26 cellular contexts compared by ENCODE assay signal in genomic region chr10:109862738-109863137, GRCh38.
"Had no signal": no experiment of that assay in that cellular context is flagged by ENCODE, and none has a peak within 500 bp of the region (broad histone marks: within the 10 kb centered on the region; RNA-seq: fewer than 3 reads in every experiment).

No MANE protein-coding gene starts in this region.

- H3K27me3 ChIP-seq: dorsolateral prefrontal cortex, esophagus squamous epithelium, gastrocnemius medialis, heart right ventricle, left lung had no signal

- H3K27me3 Mint-ChIP-seq: naive B cell had no signal

- H3K4me3 Mint-ChIP-seq: mesothelial cell of epicardium, naive B cell had no signal

- H3K4me3 ChIP-seq: coronary artery, dorsolateral prefrontal cortex, esophagus squamous epithelium, gastrocnemius medialis, heart right ventricle, left lung, lower lobe of right lung, mucosa of descending colon had no signal

- FAIRE-seq: colon, islet of Langerhans, keratinocyte had no signal

- H3K4me1 ChIP-seq: gastrocnemius medialis, left lung, lower lobe of right lung had no signal

- H3K9me3 ChIP-seq: esophagus squamous epithelium, gastrocnemius medialis, lower lobe of right lung had no signal

- DNase-seq: dermis blood vessel endothelial cell; dorsolateral prefrontal cortex; effector CD4-positive, alpha-beta T cell; effector memory CD4-positive, alpha-beta T cell; erythroblast; esophagus squamous epithelium; foreskin fibroblast; foreskin melanocyte; gastrocnemius medialis; glutamatergic neuron; head of caudate nucleus; heart right ventricle; left cardiac atrium; left lung; left ventricle myocardium superior; lower lobe of right lung; mesenchymal stem cell; mucosa of descending colon; naive B cell had no signal

- H3K27ac Mint-ChIP-seq: mesothelial cell of epicardium, naive B cell had no signal

- ATAC-seq: esophagus mucosa, gastrocnemius medialis, heart right ventricle, left cardiac atrium, left lung, left ventricle myocardium superior, lower lobe of right lung, mucosa of descending colon had no signal

- H3K27ac ChIP-seq: coronary artery, dorsolateral prefrontal cortex, epithelial cell of prostate, esophagus squamous epithelium, gastrocnemius medialis, heart right ventricle, left lung, lower lobe of right lung had no signal
